ENCODE assay signal across 8 cellular contexts in genomic region chr17:28728364-28729200, GRCh38. TPM values are rescaled to one million over a fixed set of nuclear protein-coding genes. Genes with fewer than 3 reads are reported as not detected.
DNase-seq lines count a peak whose midpoint lies in the region; ATAC-seq and TF ChIP-seq lines count a peak whose summit lies in the region.

TSS of gene NEK8 (plus strand) at chr17:28728788. CDS start at chr17:28728814, 26 bp downstream.

- H3K36me3 ChIP-seq in aorta (ENCODE audit: control insufficient read depth in 1 of 2, insufficient read depth in 2 of 2, low read length in 1 of 2), result no peaks in the 10 kb centered on the region

- 0% methylated on average over 64 of the region's 64 CpGs for WGBS in aorta, 2 donors

- peak; percentile 43 for TF ChIP-seq POLR2A in GM18505 (IDR thresholded peaks at IDR 0.05; ENCODE audit: borderline replicate concordance, extremely low read depth, insufficient read depth, insufficient read length)

- peak; percentile 90 for DNase-seq in NCI-H2029 treated with DMSO at 0.1 percent for 48 hours (lab: John Stamatoyannopoulos, UW)
- DNase-seq in T1000 (lab: John Stamatoyannopoulos, UW), result peak; percentile 96
- peak; percentile 96 for DNase-seq in astrocyte of the hippocampus (ENCODE audit: low read depth, low spot score)
- peak; percentile 85 to 86 for DNase-seq in hippocampal formation (lab: John Stamatoyannopoulos, UW)
- peak; percentile 97 for DNase-seq in retina
- peak; percentile 96 to 99 for DNase-seq in aorta

- no peaks in the 10 kb centered on the region for H3K9me3 ChIP-seq in aorta (ENCODE audit: control insufficient read depth, low read length)

- intact Hi-C loops in aorta (cut with DNase I), result loop anchor here in 1 of 2 donors (1.0 kb wide), 1 partner anchor 16 kb away; the partner anchor contains the start of gene TRAF4

- H3K27me3 ChIP-seq in aorta (ENCODE audit: control insufficient read depth in 1 of 2, insufficient read depth in 2 of 2, low read length in 1 of 2), result no peaks in the 10 kb centered on the region

- peak within 1 kb of the TSS in 1 of 2 donors; percentile 80 for H3K27ac ChIP-seq in aorta (ENCODE audit: low read depth in 1 of 2, low read length in 2 of 2)

- H3K4me1 ChIP-seq in aorta (ENCODE audit: control insufficient read depth in 1 of 2, insufficient read depth in 2 of 2, low read length in 2 of 2), result no peaks in the 10 kb centered on the region

- H3K4me3 ChIP-seq in aorta (ENCODE audit: low read length in 2 of 2), result peak within 1 kb of the TSS; percentile 41 to 69

- ATAC-seq in GM18505 (IDR thresholded peaks at IDR 0.05; ENCODE audit: unreplicated experiment) (peak; percentile 36), HG02943 (IDR thresholded peaks at IDR 0.05; ENCODE audit: low read depth, unreplicated experiment) (peak; percentile 41), aorta (ENCODE audit: low FRiP score) (peak; percentile 89)

RNA-seq across cellular contexts. Expression of gene NEK8, which starts in this region (rescaled TPM):
- 1 to 10 TPM; 1.6 to 4.5 TPM for total RNA-seq in aorta
- 1 to 10 TPM; 2.0 to 5.3 TPM for polyA plus RNA-seq in aorta

Comparison
In these comparisons a context has a peak if more than half of its experiments do, and no peak if none do; other contexts are left out.
1. ATAC-seq: peak in every context shown above with its lines; median percentile 89 in aorta; 41 in HG02943; 36 in GM18505.